11 cellular contexts compared by ENCODE assay signal in genomic region chr13:67515895-67516294, GRCh38.
A peak's percentile ranks its signal among the peaks of the same experiment; 100 is the strongest.
DNase-seq lines count a peak whose midpoint lies in the region; ATAC-seq and TF ChIP-seq lines count a peak whose summit lies in the region.
"Had no signal": no experiment of that assay in that cellular context is flagged by ENCODE, and none has a peak within 500 bp of the region (broad histone marks: within the 10 kb centered on the region; RNA-seq: fewer than 3 reads in every experiment).

No MANE protein-coding gene starts in this region.

- no peak overlapping the region for H3K4me3 ChIP-seq in fibroblast of mammary gland (ENCODE audit: control insufficient read depth, low read depth, low read length)
- H3K4me3 ChIP-seq in testis = no peak overlapping the region
- H3K4me3 ChIP-seq: K562 had no signal

- intact Hi-C loops in testis (cut with DNase I; ENCODE audit: low total_unique reads) = no loop called here

- no peak for TF ChIP-seq CTCF in fibroblast of mammary gland (conservative IDR thresholded peaks at IDR 0.05; ENCODE audit: control insufficient read depth, insufficient read depth, low read depth, low read length)
- no peak for TF ChIP-seq CTCF in testis (IDR thresholded peaks at IDR 0.05)

- ATAC-seq in GM18870 (IDR thresholded peaks at IDR 0.05; ENCODE audit: unreplicated experiment) (peak; percentile 83), HG02678 (IDR thresholded peaks at IDR 0.05; ENCODE audit: unreplicated experiment) (peak; percentile 87)
- ATAC-seq: K562 had no signal

- no peaks in the 10 kb centered on the region for H3K36me3 ChIP-seq in testis (ENCODE audit: low read depth, missing control alignments)

- DNase-seq in LHCN-M2 (ENCODE audit: low read depth) = peak; percentile 83
- peak; percentile 77 for DNase-seq in fibroblast of mammary gland (ENCODE audit: low read depth)
- DNase-seq in NCI-H2081 treated with DMSO at 0.1 percent for 48 hours (lab: John Stamatoyannopoulos, UW) = no peak
- DNase-seq in testis = no peak
- no peak for DNase-seq in amygdala (lab: John Stamatoyannopoulos, UW)
- DNase-seq in GDM1 (lab: John Stamatoyannopoulos, UW) = no peak
- DNase-seq: activated naive CD4-positive, alpha-beta T cell treated with anti-CD3 and anti-CD28 coated beads for 36 hours; T-helper 2 cell had no signal

- H3K27ac ChIP-seq in testis = no peak overlapping the region

- H3K9me3 ChIP-seq in testis = no peaks in the 10 kb centered on the region

- H3K27me3 ChIP-seq in testis = no peaks in the 10 kb centered on the region

- H3K4me1 ChIP-seq in testis = no peaks in the 10 kb centered on the region

- WGBS in testis, 2 donors = 63 to 84% methylated on average over 1 of the region's 1 CpG

- TF ChIP-seq POLR2A in testis (IDR thresholded peaks at IDR 0.05) = no peak

Comparison
In these comparisons a context has a peak if more than half of its experiments do, and no peak if none do; other contexts are left out.
1. DNase-seq: peak in LHCN-M2 (single experiment) and fibroblast of mammary gland (single experiment); none in NCI-H2081 treated with DMSO at 0.1 percent for 48 hours (single experiment), testis (single experiment), amygdala (0 of 56) and GDM1 (single experiment).